ENCODE assay signal across 27 cellular contexts in the genomic region with DNA sequence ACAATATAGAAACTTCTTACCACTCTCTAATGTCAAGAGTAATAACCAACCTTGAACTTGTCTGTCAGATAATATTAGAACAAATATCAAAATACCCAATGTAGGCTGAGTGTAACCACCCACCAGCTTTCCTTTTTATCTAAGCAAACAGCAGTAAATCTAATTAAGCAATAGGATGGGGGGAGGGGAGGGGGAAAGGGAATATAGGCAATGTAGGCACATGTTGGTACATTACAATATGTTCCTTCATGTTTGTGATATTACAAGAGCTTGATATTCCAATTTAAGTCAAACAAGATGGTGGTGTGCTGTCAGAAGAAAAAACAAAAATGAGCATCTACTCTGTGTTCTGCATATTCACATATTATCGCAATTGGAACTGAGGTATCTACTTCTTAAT.
"Had no signal": no experiment of that assay in that cellular context is flagged by ENCODE, and none has a peak within 500 bp of the region (broad histone marks: within the 10 kb centered on the region; RNA-seq: fewer than 3 reads in every experiment).

No MANE protein-coding gene starts in this region.

- DNase-seq: activated B cell treated with CpG ODN at 0.5 μM for 24 hours; activated CD4-positive, alpha-beta T cell treated with anti-CD3 and anti-CD28 coated beads, Interleukin-2, amount 50 U/mL, for 1 hour; activated CD8-positive, alpha-beta T cell treated with anti-CD3 and anti-CD28 coated beads for 36 hours; activated naive CD8-positive, alpha-beta T cell treated with anti-CD3 and anti-CD28 coated beads, Interleukin-2, amount 50 U/mL, for 24 hours; activated T-cell treated with anti-CD3 and anti-CD28 coated beads, Interleukin-2, amount 50 U/mL, for 48 hours; dermis blood vessel endothelial cell; effector CD4-positive, alpha-beta T cell; esophagus squamous epithelium; foreskin melanocyte; kidney glomerular epithelial cell; lower lobe of right lung; mesenchymal stem cell; naive thymus-derived CD8-positive, alpha-beta T cell; nucleus accumbens; pancreas; retina; sigmoid colon; stimulated activated CD4-positive, alpha-beta T cell treated with anti-CD3 and anti-CD28 coated beads, Interleukin-1b, Interleukin-23, amount 100 ng/mL, for 48 hours; stimulated activated CD4-positive, alpha-beta T cell treated with anti-CD3 and anti-CD28 coated beads, Interleukin-4, amount 100 ng/mL, for 4 hours; stimulated activated CD8-positive, alpha-beta memory T cell treated with anti-CD3 and anti-CD28 coated beads, Interleukin-4, amount 100 ng/mL, for 48 hours; stimulated activated naive CD8-positive, alpha-beta T cell treated with anti-CD3 and anti-CD28 coated beads, Interleukin-15, amount 100 ng/mL, for 72 hours; substantia nigra; uterus had no signal

- H3K27ac ChIP-seq: esophagus squamous epithelium, lower lobe of right lung, pancreas, prostate gland, sigmoid colon, uterus had no signal

- FAIRE-seq: bronchial epithelial cell, colon, pancreas had no signal

- H3K4me3 ChIP-seq: esophagus squamous epithelium, lower lobe of right lung, pancreas, prostate gland, sigmoid colon, smooth muscle cell, uterus had no signal
